Comparison of ENCODE assay signal across 21 cellular contexts in the genomic region with DNA sequence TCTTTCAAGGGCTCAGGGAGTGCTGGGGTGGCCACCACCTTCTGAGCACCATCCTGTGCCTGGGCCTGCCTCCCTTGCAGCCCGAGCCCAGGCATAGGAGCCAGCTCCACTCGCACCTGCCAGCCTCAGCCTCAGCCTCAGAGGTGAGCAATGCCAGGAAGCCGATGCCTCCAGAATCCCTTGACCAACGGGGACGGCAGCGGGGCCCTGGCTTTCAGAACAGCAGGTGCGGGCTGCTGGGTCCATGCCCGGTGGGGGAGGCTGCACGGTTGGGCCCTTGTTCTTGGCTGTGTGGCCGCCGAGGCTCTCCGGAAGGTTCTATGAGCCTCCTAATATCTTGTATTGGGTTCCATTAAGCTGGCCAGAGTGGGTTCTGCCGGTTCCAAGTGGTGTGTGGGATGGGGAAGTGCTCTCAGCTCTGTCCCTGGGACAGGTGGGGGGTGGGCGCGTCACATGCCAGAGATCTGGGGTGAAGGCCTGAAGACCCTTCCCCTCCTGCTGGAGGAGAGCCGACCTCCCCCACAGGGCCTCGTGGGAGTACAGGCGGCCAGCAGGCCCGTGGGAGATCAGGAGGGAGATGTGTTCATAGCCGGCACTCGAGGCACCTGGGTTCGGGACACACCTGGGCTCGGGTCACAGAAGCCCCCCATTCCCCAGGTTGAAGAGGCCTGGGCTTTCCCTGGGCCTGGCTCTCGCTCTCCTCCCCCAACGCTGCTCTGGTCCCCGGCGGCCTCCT. TPM values are rescaled to one million over a fixed set of nuclear protein-coding genes. Genes with fewer than 3 reads are reported as not detected.
DNase-seq lines count a peak whose midpoint lies in the region; ATAC-seq, FAIRE-seq and TF ChIP-seq lines count a peak whose summit lies in the region.
"Had no signal": no experiment of that assay in that cellular context is flagged by ENCODE, and none has a peak within 500 bp of the region (broad histone marks: within the 10 kb centered on the region; RNA-seq: fewer than 3 reads in every experiment).

No MANE protein-coding gene starts in this region.

- H2AK5ac ChIP-seq in trophoblast cell (ENCODE audit: low read length): no peak overlapping the region

- no CpG with 5 or more reads among the region's 27 CpGs for WGBS in trophoblast cell (ENCODE audit: extremely low coverage, insufficient coverage, insufficient read length)
- 79 to 88% (median 86%) methylated on average over 22 to 27 of the region's 27 CpGs for WGBS in spleen, 5 donors

- H3K14ac ChIP-seq in trophoblast cell (ENCODE audit: low read length): no peak overlapping the region

- H3K9ac ChIP-seq in trophoblast cell (ENCODE audit: low read length): no peak overlapping the region

- H2BK5ac ChIP-seq in trophoblast cell (ENCODE audit: low read depth, low read length, poor library complexity): no peak overlapping the region

- peaks cover 3% of the 10 kb centered on the region for H3K79me2 ChIP-seq in trophoblast cell (ENCODE audit: control insufficient read depth, insufficient read depth, low read length, poor library complexity)

- no peak overlapping the region for H3K18ac ChIP-seq in trophoblast cell (ENCODE audit: low read length)

- DNase-seq in Right ventricle myocardium inferior (ENCODE audit: missing footprints) (peak; percentile 22), right atrium auricular region (ENCODE audit: low spot score) (no peak), cerebellar nuclear complex (lab: John Stamatoyannopoulos, UW) (peak; percentile 31 to 64), trophoblast cell (no peak), spleen (no peak), D721Med (ENCODE audit: insufficient read length, low spot score) (no peak)
- DNase-seq: BE2C; CD4-positive, CD25-positive, alpha-beta regulatory T cell; Karpas-422; NCI-H1417 treated with DMSO at 0.1 percent for 48 hours; NCI-H187 treated with DMSO at 0.1 percent for 48 hours; NCI-H2171; NCI-H446 treated with DMSO at 0.1 percent for 48 hours; NCI-H69 had no signal

- intact Hi-C loops in Right ventricle myocardium inferior (cut with DNase I): no loop called here
- intact Hi-C loops in spleen (cut with DNase I; ENCODE audit: low total_unique reads): no loop called here

- H3K27ac ChIP-seq in right atrium auricular region (no peak overlapping the region), trophoblast cell (ENCODE audit: low read depth, low read length) (no peak overlapping the region), spleen (no peak overlapping the region)
- H3K27ac ChIP-seq: HL-60, SJCRH30 had no signal

- no peak for TF ChIP-seq POLR2A in spleen (IDR thresholded peaks at IDR 0.05)

- peaks cover 3% of the 10 kb centered on the region for H3K79me1 ChIP-seq in trophoblast cell (ENCODE audit: low read length)

- no peak overlapping the region for H2BK120ac ChIP-seq in trophoblast cell (ENCODE audit: insufficient read depth, low read length, poor library complexity)

- H4K8ac ChIP-seq in trophoblast cell (ENCODE audit: low read depth, low read length): no peak overlapping the region

- H2BK12ac ChIP-seq in trophoblast cell (ENCODE audit: low read length): no peak overlapping the region

- no peak for FAIRE-seq in D721Med (lab: Jason Lieb, UNC)

- H2AFZ ChIP-seq in trophoblast cell (ENCODE audit: insufficient read depth, low read length, poor library complexity): no peak overlapping the region

- H3K36me3 ChIP-seq in right atrium auricular region (no peaks in the 10 kb centered on the region), trophoblast cell (ENCODE audit: control insufficient read depth in 1 of 2, insufficient read depth in 2 of 2, low read length in 2 of 2) (no peaks in the 10 kb centered on the region), spleen (no peaks in the 10 kb centered on the region)
- H3K36me3 ChIP-seq: BE2C, SJCRH30 had no signal

- H4K12ac ChIP-seq in trophoblast cell (ENCODE audit: low read depth, low read length): no peak overlapping the region

- H3K9me3 ChIP-seq in right atrium auricular region (no peaks in the 10 kb centered on the region), trophoblast cell (ENCODE audit: insufficient read depth, low read depth, low read length) (peaks cover 6% of the 10 kb centered on the region), spleen (no peaks in the 10 kb centered on the region)
- H3K9me3 ChIP-seq: BE2C, HAP-1, SJCRH30 had no signal

- ATAC-seq in Right ventricle myocardium inferior (no peak), GM19455 (IDR thresholded peaks at IDR 0.05; ENCODE audit: unreplicated experiment) (no peak), HG03469 (IDR thresholded peaks at IDR 0.05; ENCODE audit: unreplicated experiment) (no peak)

- H3K4me1 ChIP-seq in right atrium auricular region (peaks cover 0 to 9% of the 10 kb centered on the region in 2 donors), trophoblast cell (ENCODE audit: control insufficient read depth in 1 of 2, insufficient read depth in 2 of 2, low read length in 2 of 2) (peaks cover 5% of the 10 kb centered on the region in 2 experiments), spleen (peaks cover 0 to 17% (median 11%) of the 10 kb centered on the region in 6 donors)
- H3K4me1 ChIP-seq: BE2C had no signal

- H3K4me2 ChIP-seq in trophoblast cell (ENCODE audit: low read length): no peak overlapping the region

- no peak overlapping the region for H3K4ac ChIP-seq in trophoblast cell (ENCODE audit: low read depth, low read length)

- no peak overlapping the region for H3K23ac ChIP-seq in trophoblast cell (ENCODE audit: low read length)

- no peak overlapping the region for H3K4me3 ChIP-seq in right atrium auricular region
- H3K4me3 ChIP-seq in trophoblast cell (ENCODE audit: low read depth, low read length): peak overlapping the region; percentile 25
- no peak overlapping the region for H3K4me3 ChIP-seq in spleen
- H3K4me3 ChIP-seq: HAP-1, SJCRH30 had no signal

- TF ChIP-seq CTCF in right atrium auricular region (IDR thresholded peaks at IDR 0.05) (no peak), spleen (IDR thresholded peaks at IDR 0.05 in 8 of 11, conservative IDR thresholded peaks at IDR 0.05 in 3 of 11) (no peak), D721Med (IDR thresholded peaks at IDR 0.05; ENCODE audit: insufficient read depth, missing control alignments) (no peak)

- no peak overlapping the region for H4K91ac ChIP-seq in trophoblast cell (ENCODE audit: low read depth, low read length)

- H3K27me3 ChIP-seq in right atrium auricular region (no peaks in the 10 kb centered on the region), trophoblast cell (ENCODE audit: insufficient read depth, low read length) (no peaks in the 10 kb centered on the region), spleen (replicated peaks in 1 of 7) (peaks cover 0 to 5% (median 0%) of the 10 kb centered on the region in 7 donors)
- H3K27me3 ChIP-seq: BE2C had no signal

RNA-seq across cellular contexts. Expression of a gene that starts 27.0 kb away (rescaled TPM):
- not detected for total RNA-seq in Right ventricle myocardium inferior
- total RNA-seq in right atrium auricular region: not detected
- polyA plus RNA-seq in trophoblast cell (2013): 0.06 and 0.14 TPM in 2 replicates
- total RNA-seq in spleen: 10 to 100 TPM in 1 of 7 donors, 1 to 10 TPM in 5, under 1 TPM in 1; 0.60 to 14.0 (median 7.3) TPM
- under 1 TPM; 0.04 to 0.48 (median 0.15) TPM for polyA plus RNA-seq in spleen
- total RNA-seq: MCF 10A, SJCRH30 had no signal
- polyA plus RNA-seq: IgD-negative memory B cell had no signal

RNA-seq across cellular contexts. Expression of a gene that starts 34.4 kb away (rescaled TPM):
- total RNA-seq in Right ventricle myocardium inferior (10.7 TPM), right atrium auricular region (1 to 10 TPM; 3.8 to 4.9 TPM), spleen (10 to 100 TPM; 20.3 to 47.4 (median 29.0) TPM)
- polyA plus RNA-seq in trophoblast cell (2013): 18.5 and 18.8 TPM in 2 replicates
- 10 to 100 TPM in 2 of 3 donors, 1 to 10 TPM in 1; 9.7 to 22.2 (median 18.9) TPM for polyA plus RNA-seq in spleen

Comparison
In these comparisons a context has a peak if more than half of its experiments do, and no peak if none do; other contexts are left out.
1. DNase-seq: peak in Right ventricle myocardium inferior (single experiment) and cerebellar nuclear complex (2 of 2); none in right atrium auricular region (single experiment), trophoblast cell (0 of 2), spleen (single experiment) and D721Med (single experiment).